Comparison of ENCODE assay signal across 8 cellular contexts in the genomic region with DNA sequence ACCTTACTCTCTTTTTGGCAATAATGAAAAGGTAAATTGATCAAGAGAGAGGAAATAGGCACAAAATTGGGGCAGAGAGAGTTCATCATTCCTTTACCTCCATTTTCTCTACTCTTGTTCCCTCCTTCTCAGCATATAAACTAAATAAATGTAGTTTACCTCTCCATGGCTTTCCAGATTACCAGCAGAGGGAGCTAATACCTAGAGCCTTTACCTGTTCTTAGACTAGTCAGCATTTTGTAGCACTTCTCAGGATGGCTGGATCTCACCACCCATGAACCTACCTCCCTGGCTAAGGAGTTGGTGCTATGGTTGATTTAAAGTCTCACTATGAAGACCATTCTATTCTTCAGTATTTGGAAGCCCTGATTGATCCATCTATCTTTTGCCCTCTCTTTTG. TPM values are rescaled to one million over a fixed set of nuclear protein-coding genes. Genes with fewer than 3 reads are reported as not detected.
DNase-seq lines count a peak whose midpoint lies in the region; ATAC-seq and TF ChIP-seq lines count a peak whose summit lies in the region.

No MANE protein-coding gene starts in this region.

- H3K36me3 ChIP-seq in parathyroid adenoma (ENCODE audit: control insufficient read depth, insufficient read depth, low read length) = no peaks in the 10 kb centered on the region

- H3K27me3 ChIP-seq in dorsolateral prefrontal cortex (peaks cover 0 to 33% (median 3%) of the 10 kb centered on the region in 45 donors), parathyroid adenoma (ENCODE audit: control insufficient read depth, insufficient read depth, low read length) (no peaks in the 10 kb centered on the region)

- H3K9me3 ChIP-seq in parathyroid adenoma (ENCODE audit: control insufficient read depth, low read length) = no peaks in the 10 kb centered on the region

- H3K4me3 ChIP-seq in dorsolateral prefrontal cortex = no peak overlapping the region
- H3K4me3 ChIP-seq in parathyroid adenoma (ENCODE audit: low read depth, low read length) = no peak overlapping the region

- peak; percentile 2 for DNase-seq in NCI-H187 treated with DMSO at 0.1 percent for 48 hours (lab: John Stamatoyannopoulos, UW)
- no peak for DNase-seq in NCI-H187 (lab: John Stamatoyannopoulos, UW)
- peak; percentile 46 to 68 for DNase-seq in NOMO-1 (lab: John Stamatoyannopoulos, UW; ENCODE audit: unreplicated experiment in 2 of 2)
- DNase-seq in dorsolateral prefrontal cortex = no peak

- ATAC-seq in HG02981 (IDR thresholded peaks at IDR 0.05; ENCODE audit: unreplicated experiment) (peak; percentile 38), HG03196 (IDR thresholded peaks at IDR 0.05; ENCODE audit: unreplicated experiment) (no peak), HG02840 (IDR thresholded peaks at IDR 0.05; ENCODE audit: low FRiP score, unreplicated experiment) (no peak)

- H2AFZ ChIP-seq in parathyroid adenoma = no peak overlapping the region

- peak overlapping the region in 14 of 59 donors; percentile 1 to 51 (median 29) for H3K27ac ChIP-seq in dorsolateral prefrontal cortex
- H3K27ac ChIP-seq in parathyroid adenoma = no peak overlapping the region

- H3K4me2 ChIP-seq in parathyroid adenoma (ENCODE audit: low read length) = no peak overlapping the region

- H3K79me2 ChIP-seq in parathyroid adenoma = no peaks in the 10 kb centered on the region

- TF ChIP-seq CTCF in dorsolateral prefrontal cortex (IDR thresholded peaks at IDR 0.05 in 54 of 56, conservative IDR thresholded peaks at IDR 0.05 in 2 of 56; ENCODE audit: low read depth in 1 of 56, partially characterized antibody in 56 of 56) (peak; percentile 18 to 72 (median 50)), parathyroid adenoma (IDR thresholded peaks at IDR 0.05) (peak; percentile 48)

- intact Hi-C loops in dorsolateral prefrontal cortex (cut with DNase I) = no loop called here

- no peak overlapping the region for H3K9ac ChIP-seq in parathyroid adenoma

- H3K4me1 ChIP-seq in parathyroid adenoma = no peaks in the 10 kb centered on the region

RNA-seq across cellular contexts. Expression of a gene that starts 15.7 kb away (rescaled TPM):
- 10 to 100 TPM; 15.1 to 51.5 (median 29.7) TPM for total RNA-seq in dorsolateral prefrontal cortex

RNA-seq across cellular contexts. Expression of a gene that starts 15.8 kb away (rescaled TPM):
- total RNA-seq in dorsolateral prefrontal cortex = 10 to 100 TPM; 17.2 to 38.9 (median 28.2) TPM

Comparison
In these comparisons a context has a peak if more than half of its experiments do, and no peak if none do; other contexts are left out.
1. DNase-seq: peak in NCI-H187 treated with DMSO at 0.1 percent for 48 hours (single experiment) and NOMO-1 (2 of 2); none in NCI-H187 (0 of 2) and dorsolateral prefrontal cortex (0 of 10).